ENCODE assay signal across 22 cellular contexts in genomic region chr14:52048132-52048531, GRCh38.
"Had no signal": no experiment of that assay in that cellular context is flagged by ENCODE, and none has a peak within 500 bp of the region (broad histone marks: within the 10 kb centered on the region; RNA-seq: fewer than 3 reads in every experiment).

No MANE protein-coding gene starts in this region.

- H3K4me3 ChIP-seq: prostate gland, skin epidermis, thoracic aorta, upper lobe of right lung had no signal

- ATAC-seq: activated T-cell treated with anti-CD3 and anti-CD28 coated beads, Interleukin-2, amount 50 U/mL, for 4 hours; left lobe of liver; natural killer cell; stimulated activated memory B cell treated with anti-CD40 and anti-IgM and Interleukin-4, amounts not matched to agents 10 μg/mL and 1 μg/mL and 100 μg/mL, for 72 hours; upper lobe of right lung; WTC11 had no signal

- H3K9me3 ChIP-seq: prostate gland, thoracic aorta, upper lobe of right lung had no signal

- H3K4me1 ChIP-seq: prostate gland had no signal

- H3K27ac ChIP-seq: epithelial cell of prostate, prostate gland, thoracic aorta, upper lobe of right lung had no signal

- H3K9me3 Mint-ChIP-seq: activated T-cell treated with anti-CD3 and anti-CD28 coated beads, Interleukin-2, amount 50 U/mL, for 4 hours; activated T-helper 2 cell treated with anti-CD3 and anti-CD28 coated beads, Interferon-gamma antibody, Interleukin-2, Interleukin-4, amounts not matched to agents 10 μg/mL and 5 μg/mL and 100 μg/mL, durations not matched to agents 14 hours and 24 hours and 36 hours; mesothelial cell of epicardium; natural killer cell; stimulated activated memory B cell treated with anti-CD40 and anti-IgM and Interleukin-4, amounts not matched to agents 10 μg/mL and 1 μg/mL and 100 μg/mL, for 72 hours; T-helper 1 cell treated with Interleukin-12 subunit alpha and Interleukin-12 subunit beta and Interleukin-4 antibody, amounts not matched to agents 30 μg/mL and 1 μg/mL, for 36 hours; WTC11 had no signal

- H3K36me3 Mint-ChIP-seq: activated naive CD8-positive, alpha-beta T cell; mesothelial cell of epicardium; natural killer cell; stimulated activated memory B cell treated with anti-CD40 and anti-IgM and Interleukin-4, amounts not matched to agents 10 μg/mL and 1 μg/mL and 100 μg/mL, for 72 hours; WTC11 had no signal

- H3K36me3 ChIP-seq: prostate gland, thoracic aorta, upper lobe of right lung had no signal

- H3K27me3 ChIP-seq: upper lobe of right lung had no signal

- H3K4me3 Mint-ChIP-seq: activated naive CD8-positive, alpha-beta T cell; activated T-cell treated with anti-CD3 and anti-CD28 coated beads, Interleukin-2, amount 50 U/mL, for 4 hours; mesothelial cell of epicardium; natural killer cell; stimulated activated memory B cell treated with anti-CD40 and anti-IgM and Interleukin-4, amounts not matched to agents 10 μg/mL and 1 μg/mL and 100 μg/mL, for 72 hours; T-helper 1 cell treated with Interleukin-12 subunit alpha and Interleukin-12 subunit beta and Interleukin-4 antibody, amounts not matched to agents 30 μg/mL and 1 μg/mL, for 36 hours; WTC11 had no signal

- DNase-seq: activated CD4-positive, alpha-beta T cell treated with anti-CD3 and anti-CD28 coated beads for 4 hours; activated CD4-positive, alpha-beta T cell treated with anti-CD3 and anti-CD28 coated beads, Interleukin-2, amount 50 U/mL, for 48 hours; activated CD8-positive, alpha-beta memory T cell treated with anti-CD3 and anti-CD28 coated beads, Interleukin-2, amount 50 U/mL, for 48 hours; activated naive CD4-positive, alpha-beta T cell; activated T-cell treated with anti-CD3 and anti-CD28 coated beads, Interleukin-2, amount 50 U/mL, for 4 hours; cerebellar nuclear complex; kidney; natural killer cell; stimulated activated CD4-positive, alpha-beta T cell treated with anti-CD3 and anti-CD28 coated beads, Interleukin-2, amount 100 ng/mL, for 24 hours; T1000; upper lobe of right lung had no signal

- H3K27ac Mint-ChIP-seq: activated naive CD8-positive, alpha-beta T cell; activated T-helper 2 cell treated with anti-CD3 and anti-CD28 coated beads, Interferon-gamma antibody, Interleukin-2, Interleukin-4, amounts not matched to agents 10 μg/mL and 5 μg/mL and 100 μg/mL, durations not matched to agents 14 hours and 24 hours and 36 hours; natural killer cell; stimulated activated memory B cell treated with anti-CD40 and anti-IgM and Interleukin-4, amounts not matched to agents 10 μg/mL and 1 μg/mL and 100 μg/mL, for 72 hours; WTC11 had no signal
